10 cellular contexts compared by ENCODE assay signal in genomic region chr16:88920618-88921602, GRCh38. TPM values are rescaled to one million over a fixed set of nuclear protein-coding genes. Genes with fewer than 3 reads are reported as not detected.
A peak's percentile ranks its signal among the peaks of the same experiment; 100 is the strongest.
DNase-seq lines count a peak whose midpoint lies in the region; ATAC-seq and TF ChIP-seq lines count a peak whose summit lies in the region.
"Had no signal": no experiment of that assay in that cellular context is flagged by ENCODE, and none has a peak within 500 bp of the region (broad histone marks: within the 10 kb centered on the region; RNA-seq: fewer than 3 reads in every experiment).

No MANE protein-coding gene starts in this region.

- H3K27ac ChIP-seq in thyroid gland: peak overlapping the region in 1 of 3 donors; percentile 30

- H3K9me3 ChIP-seq in thyroid gland: no peaks in the 10 kb centered on the region

- no peak overlapping the region for H3K4me3 ChIP-seq in thyroid gland (replicated peaks in 1 of 3)

- intact Hi-C loops in activated CD4-positive, alpha-beta T cell treated with anti-CD3 and anti-CD28 coated beads, Interleukin-2, amount 10 ng/mL, durations not matched to agents 24 days and 14 days (cut with micrococcal nuclease): no loop called here
- intact Hi-C loops in left cardiac atrium (cut with DNase I): no loop called here
- intact Hi-C loops in thyroid gland (cut with DNase I): no loop called here

- no peaks in the 10 kb centered on the region for H3K36me3 Mint-ChIP-seq in activated CD4-positive, alpha-beta T cell treated with anti-CD3 and anti-CD28 coated beads, Interleukin-2, amount 10 ng/mL, durations not matched to agents 24 days and 14 days (ENCODE audit: low read depth)
- no peaks in the 10 kb centered on the region for H3K36me3 Mint-ChIP-seq in activated CD4-positive, alpha-beta T cell treated with anti-CD3 and anti-CD28 coated beads, Interleukin-2, amount 10 ng/mL, durations not matched to agents 7 days and 5 days (ENCODE audit: low read depth)

- H3K27me3 ChIP-seq in thyroid gland: no peaks in the 10 kb centered on the region

- peak overlapping the region; percentile 8 for H3K4me3 Mint-ChIP-seq in activated CD4-positive, alpha-beta T cell treated with anti-CD3 and anti-CD28 coated beads, Interleukin-2, amount 10 ng/mL, durations not matched to agents 24 days and 14 days
- no peak overlapping the region for H3K4me3 Mint-ChIP-seq in activated CD4-positive, alpha-beta T cell treated with anti-CD3 and anti-CD28 coated beads, Interleukin-2, amount 10 ng/mL, durations not matched to agents 7 days and 5 days
- H3K4me3 Mint-ChIP-seq: T-helper 1 cell treated with Interleukin-12 subunit alpha and Interleukin-12 subunit beta and Interleukin-4 antibody, amounts not matched to agents 30 μg/mL and 1 μg/mL, for 36 hours had no signal

- peaks cover 4% of the 10 kb centered on the region for H3K9me3 Mint-ChIP-seq in activated CD4-positive, alpha-beta T cell treated with anti-CD3 and anti-CD28 coated beads, Interleukin-2, amount 10 ng/mL, durations not matched to agents 24 days and 14 days
- H3K9me3 Mint-ChIP-seq in activated CD4-positive, alpha-beta T cell treated with anti-CD3 and anti-CD28 coated beads, Interleukin-2, amount 10 ng/mL, durations not matched to agents 7 days and 5 days: peaks cover 4% of the 10 kb centered on the region

- POLR2A ChIA-PET in activated CD4-positive, alpha-beta T cell treated with anti-CD3 and anti-CD28 coated beads, Interleukin-2, amount 10 ng/mL, durations not matched to agents 7 days and 5 days (lab: Charles Lee): no interaction called here

- H3K36me3 ChIP-seq in thyroid gland: no peaks in the 10 kb centered on the region

- no peaks in the 10 kb centered on the region for H3K27me3 Mint-ChIP-seq in activated CD4-positive, alpha-beta T cell treated with anti-CD3 and anti-CD28 coated beads, Interleukin-2, amount 10 ng/mL, durations not matched to agents 24 days and 14 days
- H3K27me3 Mint-ChIP-seq in activated CD4-positive, alpha-beta T cell treated with anti-CD3 and anti-CD28 coated beads, Interleukin-2, amount 10 ng/mL, durations not matched to agents 7 days and 5 days: peaks cover 2% of the 10 kb centered on the region

- H3K27ac Mint-ChIP-seq in activated CD4-positive, alpha-beta T cell treated with anti-CD3 and anti-CD28 coated beads, Interleukin-2, amount 10 ng/mL, durations not matched to agents 24 days and 14 days: peak overlapping the region; percentile 65
- H3K27ac Mint-ChIP-seq in activated CD4-positive, alpha-beta T cell treated with anti-CD3 and anti-CD28 coated beads, Interleukin-2, amount 10 ng/mL, durations not matched to agents 7 days and 5 days: no peak overlapping the region
- H3K27ac Mint-ChIP-seq: T-helper 1 cell treated with Interleukin-12 subunit alpha and Interleukin-12 subunit beta and Interleukin-4 antibody, amounts not matched to agents 30 μg/mL and 1 μg/mL, for 36 hours had no signal

- CTCF ChIA-PET in activated CD4-positive, alpha-beta T cell treated with anti-CD3 and anti-CD28 coated beads, Interleukin-2, amount 10 ng/mL, durations not matched to agents 7 days and 5 days (lab: Charles Lee): no interaction called here

- no peak for TF ChIP-seq POLR2A in thyroid gland (IDR thresholded peaks at IDR 0.05)

- TF ChIP-seq CTCF in thyroid gland (IDR thresholded peaks at IDR 0.05): no peak

- peaks cover 4% of the 10 kb centered on the region for H3K4me1 Mint-ChIP-seq in activated CD4-positive, alpha-beta T cell treated with anti-CD3 and anti-CD28 coated beads, Interleukin-2, amount 10 ng/mL, durations not matched to agents 24 days and 14 days
- peaks cover 8% of the 10 kb centered on the region for H3K4me1 Mint-ChIP-seq in activated CD4-positive, alpha-beta T cell treated with anti-CD3 and anti-CD28 coated beads, Interleukin-2, amount 10 ng/mL, durations not matched to agents 7 days and 5 days

- 50 to 69% methylated on average over 20 to 28 of the region's 28 CpGs for WGBS in thyroid gland, 2 donors

- peaks cover 0 to 23% of the 10 kb centered on the region in 2 donors for H3K4me1 ChIP-seq in thyroid gland

- ATAC-seq in left cardiac atrium: peak; percentile 76 to 81
- ATAC-seq in HG03432 (IDR thresholded peaks at IDR 0.05; ENCODE audit: unreplicated experiment): no peak

- peak; percentile 77 for DNase-seq in activated CD4-positive, alpha-beta T cell treated with anti-CD3 and anti-CD28 coated beads, Interleukin-2, amount 10 ng/mL, durations not matched to agents 24 days and 14 days
- no peak for DNase-seq in activated CD4-positive, alpha-beta T cell treated with anti-CD3 and anti-CD28 coated beads, Interleukin-2, amount 10 ng/mL, durations not matched to agents 7 days and 5 days
- DNase-seq in UCSD-AML1 (lab: John Stamatoyannopoulos, UW; ENCODE audit: unreplicated experiment) (peak; percentile 80), left cardiac atrium (peak; percentile 86), thyroid gland (peak; percentile 23 to 29), NCI-H2029 treated with DMSO at 0.1 percent for 48 hours (lab: John Stamatoyannopoulos, UW) (no peak), Ammon's horn (ENCODE audit: low spot score) (no peak)
- DNase-seq: DND-41 had no signal

RNA-seq across cellular contexts. Expression of gene PABPN1L, which starts 54.5 kb away (rescaled TPM):
- total RNA-seq in activated CD4-positive, alpha-beta T cell treated with anti-CD3 and anti-CD28 coated beads, Interleukin-2, amount 10 ng/mL, durations not matched to agents 24 days and 14 days: not detected in 2 replicates
- not detected for total RNA-seq in activated CD4-positive, alpha-beta T cell treated with anti-CD3 and anti-CD28 coated beads, Interleukin-2, amount 10 ng/mL, durations not matched to agents 7 days and 5 days
- total RNA-seq in left cardiac atrium (not detected), thyroid gland (not detected)

RNA-seq across cellular contexts. Expression of gene CBFA2T3, which starts 56.1 kb away (rescaled TPM):
- total RNA-seq in activated CD4-positive, alpha-beta T cell treated with anti-CD3 and anti-CD28 coated beads, Interleukin-2, amount 10 ng/mL, durations not matched to agents 24 days and 14 days: not detected in 2 replicates
- total RNA-seq in activated CD4-positive, alpha-beta T cell treated with anti-CD3 and anti-CD28 coated beads, Interleukin-2, amount 10 ng/mL, durations not matched to agents 7 days and 5 days: not detected
- total RNA-seq in left cardiac atrium: 1 to 10 TPM; 6.5 to 6.6 TPM
- total RNA-seq in thyroid gland: 1 to 10 TPM; 1.3 to 3.8 (median 2.6) TPM

Comparison
In these comparisons a context has a peak if more than half of its experiments do, and no peak if none do; other contexts are left out.
1. DNase-seq: peak in activated CD4-positive, alpha-beta T cell treated with anti-CD3 and anti-CD28 coated beads, Interleukin-2, amount 10 ng/mL, durations not matched to agents 24 days and 14 days (single experiment), UCSD-AML1 (single experiment), left cardiac atrium (single experiment) and thyroid gland (2 of 2); none in activated CD4-positive, alpha-beta T cell treated with anti-CD3 and anti-CD28 coated beads, Interleukin-2, amount 10 ng/mL, durations not matched to agents 7 days and 5 days (single experiment), NCI-H2029 treated with DMSO at 0.1 percent for 48 hours (single experiment) and Ammon's horn (single experiment).